Comparison of ENCODE assay signal across 22 cellular contexts in genomic region chr1:83819436-83819835, GRCh38.
"Had no signal": no experiment of that assay in that cellular context is flagged by ENCODE, and none has a peak within 500 bp of the region (broad histone marks: within the 10 kb centered on the region; RNA-seq: fewer than 3 reads in every experiment).

No MANE protein-coding gene starts in this region.

- H3K36me3 ChIP-seq: heart left ventricle, left ventricle myocardium inferior, spleen, tibial nerve had no signal

- H3K9me3 ChIP-seq: left ventricle myocardium inferior, mucosa of descending colon had no signal

- H3K4me1 ChIP-seq: tibial nerve had no signal

- H3K36me3 Mint-ChIP-seq: activated CD8-positive, alpha-beta memory T cell treated with anti-CD3 and anti-CD28 coated beads, Interleukin-2, amount 10 ng/mL, durations not matched to agents 7 days and 5 days; natural killer cell treated with Interleukin-12 subunit alpha and Interleukin-12 subunit beta and Interleukin-15 and Interleukin-18, amount 100 ng/mL, for 72 hours had no signal

- H3K27me3 Mint-ChIP-seq: activated CD4-positive, alpha-beta T cell treated with anti-CD3 and anti-CD28 coated beads for 36 hours; activated CD8-positive, alpha-beta memory T cell treated with anti-CD3 and anti-CD28 coated beads, Interleukin-2, amount 10 ng/mL, durations not matched to agents 7 days and 5 days; activated naive CD4-positive, alpha-beta T cell treated with anti-CD3 and anti-CD28 coated beads, Interleukin-2, amount 50 U/mL, for 24 hours; activated naive CD8-positive, alpha-beta T cell treated with anti-CD3 and anti-CD28 coated beads, Interleukin-2, amount 50 U/mL, for 24 hours had no signal

- H3K27me3 ChIP-seq: heart left ventricle, spleen, tibial nerve had no signal

- H3K4me3 Mint-ChIP-seq: activated CD4-positive, alpha-beta T cell treated with anti-CD3 and anti-CD28 coated beads for 36 hours; activated CD8-positive, alpha-beta memory T cell treated with anti-CD3 and anti-CD28 coated beads, Interleukin-2, amount 10 ng/mL, durations not matched to agents 7 days and 5 days; activated CD8-positive, alpha-beta T cell treated with anti-CD3 and anti-CD28 coated beads, Interleukin-2, amount 10 ng/mL, durations not matched to agents 7 days and 5 days; activated naive CD4-positive, alpha-beta T cell treated with anti-CD3 and anti-CD28 coated beads, Interleukin-2, amount 50 U/mL, for 24 hours; activated naive CD8-positive, alpha-beta T cell treated with anti-CD3 and anti-CD28 coated beads, Interleukin-2, amount 50 U/mL, for 24 hours; natural killer cell treated with Interleukin-12 subunit alpha and Interleukin-12 subunit beta and Interleukin-15 and Interleukin-18, amount 100 ng/mL, for 72 hours had no signal

- H3K9me3 Mint-ChIP-seq: natural killer cell treated with Interleukin-12 subunit alpha and Interleukin-12 subunit beta and Interleukin-15 and Interleukin-18, amount 100 ng/mL, for 72 hours had no signal

- H3K27ac Mint-ChIP-seq: activated CD4-positive, alpha-beta T cell treated with anti-CD3 and anti-CD28 coated beads for 36 hours; activated CD8-positive, alpha-beta memory T cell treated with anti-CD3 and anti-CD28 coated beads, Interleukin-2, amount 10 ng/mL, durations not matched to agents 7 days and 5 days; activated CD8-positive, alpha-beta T cell treated with anti-CD3 and anti-CD28 coated beads, Interleukin-2, amount 10 ng/mL, durations not matched to agents 7 days and 5 days; activated naive CD4-positive, alpha-beta T cell treated with anti-CD3 and anti-CD28 coated beads, Interleukin-2, amount 50 U/mL, for 24 hours; activated naive CD8-positive, alpha-beta T cell treated with anti-CD3 and anti-CD28 coated beads, Interleukin-2, amount 50 U/mL, for 24 hours; activated T-helper 2 cell treated with anti-CD3 and anti-CD28 coated beads, Interferon-gamma antibody, Interleukin-2, Interleukin-4, amounts not matched to agents 10 μg/mL and 5 μg/mL and 100 μg/mL, durations not matched to agents 14 hours and 24 hours and 36 hours; natural killer cell treated with Interleukin-12 subunit alpha and Interleukin-12 subunit beta and Interleukin-15 and Interleukin-18, amount 100 ng/mL, for 72 hours had no signal

- H3K27ac ChIP-seq: left ventricle myocardium inferior had no signal

- ATAC-seq: activated CD4-positive, alpha-beta T cell treated with anti-CD3 and anti-CD28 coated beads for 36 hours; activated CD8-positive, alpha-beta memory T cell treated with anti-CD3 and anti-CD28 coated beads, Interleukin-2, amount 10 ng/mL, durations not matched to agents 7 days and 5 days; activated CD8-positive, alpha-beta T cell treated with anti-CD3 and anti-CD28 coated beads, Interleukin-2, amount 10 ng/mL, durations not matched to agents 7 days and 5 days; activated naive CD8-positive, alpha-beta T cell treated with anti-CD3 and anti-CD28 coated beads, Interleukin-2, amount 50 U/mL, for 24 hours; natural killer cell treated with Interleukin-12 subunit alpha and Interleukin-12 subunit beta and Interleukin-15 and Interleukin-18, amount 100 ng/mL, for 72 hours had no signal

- H3K4me3 ChIP-seq: heart left ventricle, left ventricle myocardium inferior, lung, mucosa of descending colon, spleen, tibial nerve had no signal

- DNase-seq: activated CD4-positive, alpha-beta T cell treated with anti-CD3 and anti-CD28 coated beads for 36 hours; activated CD4-positive, CD25-positive, alpha-beta regulatory T cell; activated CD8-positive, alpha-beta memory T cell treated with anti-CD3 and anti-CD28 coated beads, Interleukin-2, amount 10 ng/mL, durations not matched to agents 7 days and 5 days; activated CD8-positive, alpha-beta T cell treated with anti-CD3 and anti-CD28 coated beads, Interleukin-2, amount 10 ng/mL, durations not matched to agents 7 days and 5 days; activated naive CD8-positive, alpha-beta T cell treated with anti-CD3 and anti-CD28 coated beads, Interleukin-2, amount 50 U/mL, for 24 hours; activated T-cell treated with anti-CD3 and anti-CD28 coated beads, Interleukin-2, amount 50 U/mL, for 48 hours; amygdala; caudate nucleus; cortex of kidney; heart left ventricle; kidney glomerular epithelial cell; left ventricle myocardium inferior; posterior cingulate gyrus; right cardiac atrium; spleen; stimulated activated naive CD4-positive, alpha-beta T cell treated with Interleukin-2 at 50 U/mL for 16 hours had no signal

- H3K4me1 Mint-ChIP-seq: activated CD4-positive, alpha-beta T cell treated with anti-CD3 and anti-CD28 coated beads for 36 hours; activated CD8-positive, alpha-beta memory T cell treated with anti-CD3 and anti-CD28 coated beads, Interleukin-2, amount 10 ng/mL, durations not matched to agents 7 days and 5 days; activated naive CD4-positive, alpha-beta T cell treated with anti-CD3 and anti-CD28 coated beads, Interleukin-2, amount 50 U/mL, for 24 hours; activated naive CD8-positive, alpha-beta T cell treated with anti-CD3 and anti-CD28 coated beads, Interleukin-2, amount 50 U/mL, for 24 hours had no signal
